Comparison of ENCODE assay signal across 12 cellular contexts in genomic region chr9:117936185-117936758, GRCh38.
A peak's percentile ranks its signal among the peaks of the same experiment; 100 is the strongest.
DNase-seq lines count a peak whose midpoint lies in the region; ATAC-seq and TF ChIP-seq lines count a peak whose summit lies in the region.
"Had no signal": no experiment of that assay in that cellular context is flagged by ENCODE, and none has a peak within 500 bp of the region (broad histone marks: within the 10 kb centered on the region; RNA-seq: fewer than 3 reads in every experiment).

No MANE protein-coding gene starts in this region.

- ATAC-seq in GM19452 (IDR thresholded peaks at IDR 0.05; ENCODE audit: unreplicated experiment) (peak; percentile 98), HG02981 (IDR thresholded peaks at IDR 0.05; ENCODE audit: unreplicated experiment) (peak; percentile 99)
- ATAC-seq in CD8-positive, alpha-beta T cell = no peak
- ATAC-seq: activated T-cell treated with anti-CD3 and anti-CD28 coated beads, Interleukin-2, amount 50 U/mL, for 72 hours; left colon had no signal

- no peaks in the 10 kb centered on the region for H3K9me3 ChIP-seq in CD8-positive, alpha-beta T cell (ENCODE audit: low read length)

- no peak overlapping the region for H3K27ac ChIP-seq in CD8-positive, alpha-beta T cell (ENCODE audit: low read depth, low read length)

- no peaks in the 10 kb centered on the region for H3K4me1 Mint-ChIP-seq in CD8-positive, alpha-beta T cell (ENCODE audit: low read depth)

- CTCF ChIA-PET in CD8-positive, alpha-beta T cell (lab: Charles Lee) = no interaction called here

- H3K4me1 ChIP-seq in CD8-positive, alpha-beta T cell (ENCODE audit: insufficient read depth, low read length) = no peaks in the 10 kb centered on the region

- H3K36me3 Mint-ChIP-seq in CD8-positive, alpha-beta T cell = no peaks in the 10 kb centered on the region

- DNase-seq in GM06990 (ENCODE audit: extremely low read depth, insufficient read length) (peak; percentile 54), NCI-H69 (lab: John Stamatoyannopoulos, UW) (peak; percentile 66), iPS-NIHi11 (ENCODE audit: low spot score) (no peak), SKM-1 treated with dmso at 0.1 percent for 144 hours (lab: John Stamatoyannopoulos, UW; ENCODE audit: unreplicated experiment) (no peak), NCI-H345 (lab: John Stamatoyannopoulos, UW) (no peak)
- DNase-seq in CD8-positive, alpha-beta T cell = no peak
- DNase-seq: activated T-cell treated with anti-CD3 and anti-CD28 coated beads, Interleukin-2, amount 50 U/mL, for 72 hours; caudate nucleus; left colon; posterior cingulate gyrus had no signal

- TF ChIP-seq CTCF in GM06990 (IDR thresholded peaks at IDR 0.05; ENCODE audit: insufficient read depth, low read length, poor library complexity, severe bottlenecking) = no peak
- TF ChIP-seq CTCF in CD8-positive, alpha-beta T cell (IDR thresholded peaks at IDR 0.05) = no peak

- no peaks in the 10 kb centered on the region for H3K27me3 ChIP-seq in GM06990 (replicated peaks; ENCODE audit: control insufficient read depth, insufficient read depth, low read length)
- H3K27me3 ChIP-seq in CD8-positive, alpha-beta T cell (ENCODE audit: insufficient read depth, low read length) = no peaks in the 10 kb centered on the region

- POLR2A ChIA-PET in CD8-positive, alpha-beta T cell (lab: Charles Lee) = no interaction called here

- intact Hi-C loops in CD8-positive, alpha-beta T cell (cut with DNase I, micrococcal nuclease) = no loop called here

- peaks cover 13% of the 10 kb centered on the region for H3K27me3 Mint-ChIP-seq in CD8-positive, alpha-beta T cell (ENCODE audit: low read depth)

- H3K27ac Mint-ChIP-seq in CD8-positive, alpha-beta T cell = no peak overlapping the region
- H3K27ac Mint-ChIP-seq: activated T-cell treated with anti-CD3 and anti-CD28 coated beads, Interleukin-2, amount 50 U/mL, for 72 hours had no signal

- H3K36me3 ChIP-seq in GM06990 (ENCODE audit: control insufficient read depth, insufficient read depth, low read length) = no peaks in the 10 kb centered on the region
- H3K36me3 ChIP-seq in CD8-positive, alpha-beta T cell (ENCODE audit: insufficient read depth, low read length) = no peaks in the 10 kb centered on the region

- no peak overlapping the region for H3K4me3 Mint-ChIP-seq in CD8-positive, alpha-beta T cell
- H3K4me3 Mint-ChIP-seq: activated T-cell treated with anti-CD3 and anti-CD28 coated beads, Interleukin-2, amount 50 U/mL, for 72 hours had no signal

- H3K9me3 Mint-ChIP-seq in CD8-positive, alpha-beta T cell = peaks cover 3% of the 10 kb centered on the region

- H3K4me3 ChIP-seq in GM06990 (replicated peaks; ENCODE audit: low read depth, low read length) = no peak overlapping the region
- no peak overlapping the region for H3K4me3 ChIP-seq in CD8-positive, alpha-beta T cell (ENCODE audit: low read depth, low read length)

Comparison
In these comparisons a context has a peak if more than half of its experiments do, and no peak if none do; other contexts are left out.
1. DNase-seq: peak in GM06990 (single experiment) and NCI-H69 (single experiment); none in iPS-NIHi11 (single experiment), SKM-1 treated with dmso at 0.1 percent for 144 hours (single experiment), CD8-positive, alpha-beta T cell (0 of 7) and NCI-H345 (single experiment).